In the genomic region with DNA sequence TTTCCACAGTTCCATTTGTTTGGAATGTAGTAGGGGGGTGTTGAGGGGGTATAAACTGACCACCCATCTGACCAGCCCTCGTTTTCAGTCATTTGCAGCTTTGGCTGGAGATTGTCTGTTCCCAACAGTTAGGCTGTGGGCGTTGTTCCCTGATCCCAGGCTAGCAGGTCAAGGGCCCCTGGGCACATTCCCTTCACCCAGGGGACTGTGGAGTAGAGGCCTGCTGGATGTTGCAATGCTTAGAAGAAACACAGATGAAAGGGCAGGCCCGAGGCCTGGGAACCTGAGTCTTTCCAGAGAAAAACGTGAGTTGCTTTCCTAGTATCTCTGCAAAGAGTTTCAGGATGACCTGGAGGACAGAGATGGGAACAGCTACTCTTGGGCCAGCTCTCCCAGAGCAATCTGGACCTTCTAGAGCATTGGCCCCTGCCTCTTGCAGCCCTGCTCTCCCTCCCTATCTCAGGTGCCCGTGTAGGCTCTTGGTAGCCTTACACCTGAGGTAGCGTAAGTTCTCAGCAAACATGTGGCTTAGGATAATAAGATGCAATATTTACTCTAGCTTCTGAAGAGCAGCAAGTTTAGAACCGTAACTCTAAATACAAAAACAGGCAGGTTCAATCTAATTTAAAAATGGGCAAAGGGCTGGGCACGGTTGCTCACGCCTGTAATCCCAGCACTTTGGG, we compare ENCODE assay signal across 1 cellular context.
TF ChIP-seq lines count a peak whose summit lies in the region.

No MANE protein-coding gene starts in this region.

TF ChIP-seq in HepG2, 621 proteins besides CTCF, POLR2A, EP300 and RAD21 (continued from another document):
- TF ChIP-seq DZIP1 (CRISPR knock-in tag; IDR thresholded peaks at IDR 0.05) (no peak), FOXA3 (CRISPR knock-in tag; IDR thresholded peaks at IDR 0.05) (no peak), KLF13 (CRISPR knock-in tag; IDR thresholded peaks at IDR 0.05) (no peak), ZNF619 (CRISPR knock-in tag; IDR thresholded peaks at IDR 0.05) (no peak)
TF ChIP-seq in HepG2: peak in this region for 46.
